Comparison of ENCODE assay signal across 12 cellular contexts in genomic region chr10:23238015-23238414, GRCh38. TPM values are rescaled to one million over a fixed set of nuclear protein-coding genes. Genes with fewer than 3 reads are reported as not detected.
"Had no signal": no experiment of that assay in that cellular context is flagged by ENCODE, and none has a peak within 500 bp of the region (broad histone marks: within the 10 kb centered on the region; RNA-seq: fewer than 3 reads in every experiment).

No MANE protein-coding gene starts in this region.

- H3K4me3 Mint-ChIP-seq: HFFc6 had no signal

- H3K4me3 ChIP-seq: GM23248, HAP-1, K562 had no signal

- H3K36me3 ChIP-seq: HAP-1 had no signal

- FAIRE-seq: K562 had no signal

- H3K9ac ChIP-seq: GM23248 had no signal

- H3K27ac ChIP-seq: GM23248, HL-60 had no signal

- H3K27ac Mint-ChIP-seq: HFFc6 had no signal

- H3K9me3 ChIP-seq: HAP-1 had no signal

- ATAC-seq: HCT116, K562 had no signal

- H2AFZ ChIP-seq: GM23248 had no signal

- DNase-seq: GM23248, GOT3, H7, HFFc6, IMR-90, KG1 had no signal

- H3K4me1 ChIP-seq: HAP-1 had no signal

RNA-seq across cellular contexts. Expression of gene PTF1A, which starts 45.9 kb away (rescaled TPM):
- total RNA-seq: GM23248, H4, HFFc6, HT1080, IMR-90, K562 had no signal
- polyA plus RNA-seq: GM23248, IMR-90, K562 had no signal
